23 cellular contexts compared by ENCODE assay signal in the genomic region with DNA sequence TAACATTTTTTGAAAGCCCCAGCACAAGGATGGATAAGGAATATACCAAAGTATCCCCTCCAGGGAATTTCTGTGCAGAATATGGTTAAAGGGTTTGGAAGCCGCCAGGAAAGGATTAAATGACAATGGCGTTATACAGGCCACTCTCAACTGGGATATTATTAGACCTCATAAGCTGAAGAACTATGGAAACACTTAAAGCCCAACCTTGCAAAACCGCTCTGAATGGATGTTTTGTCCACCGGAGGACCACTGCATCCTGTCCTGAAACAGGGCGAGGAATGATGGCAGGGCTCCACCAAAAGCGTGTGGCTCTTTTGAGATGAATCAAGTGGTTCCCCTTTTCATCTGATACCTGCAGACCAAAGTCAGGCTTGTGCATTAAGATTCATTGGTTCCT.
"Had no signal": no experiment of that assay in that cellular context is flagged by ENCODE, and none has a peak within 500 bp of the region (broad histone marks: within the 10 kb centered on the region; RNA-seq: fewer than 3 reads in every experiment).

No MANE protein-coding gene starts in this region.

- H3K4me3 Mint-ChIP-seq: activated CD4-positive, alpha-beta memory T cell treated with anti-CD3 and anti-CD28 coated beads for 36 hours; activated CD4-positive, alpha-beta T cell treated with anti-CD3 and anti-CD28 coated beads, Interleukin-2, amount 10 ng/mL, durations not matched to agents 7 days and 5 days; activated naive CD4-positive, alpha-beta T cell treated with anti-CD3 and anti-CD28 coated beads, Interleukin-2, amount 10 ng/mL, durations not matched to agents 7 days and 5 days; activated naive CD8-positive, alpha-beta T cell treated with anti-CD3 and anti-CD28 coated beads for 36 hours; activated T-cell treated with anti-CD3 and anti-CD28 coated beads, Interleukin-2, amount 50 U/mL, for 72 hours; IgD-negative memory B cell had no signal

- H3K36me3 ChIP-seq: brain microvascular endothelial cell had no signal

- H3K27ac ChIP-seq: brain microvascular endothelial cell had no signal

- H3K9me3 Mint-ChIP-seq: activated CD4-positive, alpha-beta memory T cell treated with anti-CD3 and anti-CD28 coated beads for 36 hours; activated CD4-positive, alpha-beta T cell treated with anti-CD3 and anti-CD28 coated beads, Interleukin-2, amount 10 ng/mL, durations not matched to agents 7 days and 5 days; activated naive CD4-positive, alpha-beta T cell treated with anti-CD3 and anti-CD28 coated beads, Interleukin-2, amount 10 ng/mL, durations not matched to agents 7 days and 5 days; activated naive CD8-positive, alpha-beta T cell treated with anti-CD3 and anti-CD28 coated beads for 36 hours; activated T-cell treated with anti-CD3 and anti-CD28 coated beads, Interleukin-2, amount 50 U/mL, for 72 hours; activated T-helper 2 cell treated with anti-CD3 and anti-CD28 coated beads, Interferon-gamma antibody, Interleukin-2, Interleukin-4, amounts not matched to agents 10 μg/mL and 5 μg/mL and 100 μg/mL, durations not matched to agents 14 hours and 24 hours and 36 hours; IgD-negative memory B cell had no signal

- H3K27me3 Mint-ChIP-seq: activated CD4-positive, alpha-beta memory T cell treated with anti-CD3 and anti-CD28 coated beads for 36 hours; activated CD4-positive, alpha-beta T cell treated with anti-CD3 and anti-CD28 coated beads, Interleukin-2, amount 10 ng/mL, durations not matched to agents 7 days and 5 days; activated naive CD4-positive, alpha-beta T cell treated with anti-CD3 and anti-CD28 coated beads, Interleukin-2, amount 10 ng/mL, durations not matched to agents 7 days and 5 days; activated naive CD8-positive, alpha-beta T cell treated with anti-CD3 and anti-CD28 coated beads for 36 hours; IgD-negative memory B cell had no signal

- H3K27me3 ChIP-seq: brain microvascular endothelial cell had no signal

- H3K27ac Mint-ChIP-seq: activated CD4-positive, alpha-beta memory T cell treated with anti-CD3 and anti-CD28 coated beads for 36 hours had no signal

- DNase-seq: activated CD4-positive, alpha-beta memory T cell treated with anti-CD3 and anti-CD28 coated beads for 36 hours; activated CD4-positive, alpha-beta T cell treated with anti-CD3 and anti-CD28 coated beads, Interleukin-2, amount 10 ng/mL, durations not matched to agents 7 days and 5 days; activated CD4-positive, CD25-positive, alpha-beta regulatory T cell; activated CD8-positive, alpha-beta memory T cell treated with anti-CD3 and anti-CD28 coated beads for 24 hours; activated gamma-delta T cell treated with Interleukin-2 at 50 U/mL for 16 hours; activated naive CD4-positive, alpha-beta T cell treated with anti-CD3 and anti-CD28 coated beads, Interleukin-2, amount 10 ng/mL, durations not matched to agents 7 days and 5 days; activated naive CD8-positive, alpha-beta T cell treated with anti-CD3 and anti-CD28 coated beads for 36 hours; activated T-cell treated with anti-CD3 and anti-CD28 coated beads, Interleukin-2, amount 50 U/mL, for 72 hours; brain microvascular endothelial cell; cerebellar nuclear complex; KG1; NCI-H1092 treated with DMSO at 0.1 percent for 48 hours; NCI-H1417 treated with DMSO at 0.1 percent for 48 hours; NCI-H1694; NCI-H446; NCI-H524; NK-92 treated with Interleukin-12 subunit alpha and Interleukin-12 subunit beta, amount 100 ng/mL, for 24 hours; PC-3; SHP77 treated with DMSO at 0.1 percent for 48 hours; T-helper 2 cell; T1000 had no signal

- ATAC-seq: activated T-cell treated with anti-CD3 and anti-CD28 coated beads, Interleukin-2, amount 50 U/mL, for 72 hours; PC-3 had no signal
